30 cellular contexts compared by ENCODE assay signal in the genomic region with DNA sequence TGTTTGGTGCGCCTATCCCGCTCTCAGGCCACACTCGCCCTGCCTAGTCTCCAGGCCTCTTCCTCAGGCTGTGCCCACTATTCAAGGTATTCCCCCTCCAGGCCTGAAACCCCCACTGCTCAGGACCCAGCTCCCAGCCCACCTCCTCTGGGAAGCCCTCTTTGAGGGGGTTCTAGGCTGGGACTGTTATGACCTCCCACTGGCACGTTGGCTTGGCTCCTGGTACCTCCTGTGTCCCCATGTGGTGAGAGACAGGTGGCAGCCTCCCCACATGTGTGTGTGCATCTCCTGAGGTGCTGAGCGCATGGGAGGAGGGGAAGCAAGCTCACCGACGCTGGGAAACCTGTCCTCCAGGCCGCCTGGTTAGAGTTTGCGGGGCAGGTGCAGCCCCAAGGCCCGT.
"Had no signal": no experiment of that assay in that cellular context is flagged by ENCODE, and none has a peak within 500 bp of the region (broad histone marks: within the 10 kb centered on the region; RNA-seq: fewer than 3 reads in every experiment).

No MANE protein-coding gene starts in this region.

- H3K27ac ChIP-seq: lower lobe of right lung, pancreas, prostate gland, sigmoid colon, spleen, suprapubic skin, thoracic aorta, tibial artery, upper lobe of right lung had no signal

- H3K4me1 ChIP-seq: lower lobe of right lung, pancreas, prostate gland, sigmoid colon, tibial artery, upper lobe of right lung had no signal

- H3K4me3 Mint-ChIP-seq: mesothelial cell of epicardium; naive B cell; natural killer cell; nephron progenitor cell; stimulated activated naive B cell treated with anti-CD40 and anti-IgM and Interleukin-4, amounts not matched to agents 10 μg/mL and 1 μg/mL and 100 μg/mL, for 72 hours; stimulated activated naive CD8-positive, alpha-beta T cell treated with anti-CD3 and anti-CD28 coated beads, Interleukin-15, Interleukin-2, amounts not matched to agents 100 ng/mL and 50 ng/mL, for 24 hours had no signal

- H3K27me3 ChIP-seq: pancreas, upper lobe of right lung had no signal

- H3K27ac Mint-ChIP-seq: mesothelial cell of epicardium; natural killer cell; nephron progenitor cell; stimulated activated naive B cell treated with anti-CD40 and anti-IgM and Interleukin-4, amounts not matched to agents 10 μg/mL and 1 μg/mL and 100 μg/mL, for 72 hours; stimulated activated naive CD8-positive, alpha-beta T cell treated with anti-CD3 and anti-CD28 coated beads, Interleukin-15, Interleukin-2, amounts not matched to agents 100 ng/mL and 50 ng/mL, for 24 hours had no signal

- H3K36me3 ChIP-seq: lower lobe of right lung, pancreas, prostate gland, sigmoid colon, spleen, suprapubic skin, thoracic aorta, tibial artery, upper lobe of right lung had no signal

- H3K9me3 ChIP-seq: lower lobe of right lung, pancreas, prostate gland, sigmoid colon, spleen, suprapubic skin, thoracic aorta, tibial artery, upper lobe of right lung had no signal

- H3K36me3 Mint-ChIP-seq: mesothelial cell of epicardium; naive B cell; natural killer cell; stimulated activated naive B cell treated with anti-CD40 and anti-IgM and Interleukin-4, amounts not matched to agents 10 μg/mL and 1 μg/mL and 100 μg/mL, for 72 hours had no signal

- H3K9me3 Mint-ChIP-seq: mesothelial cell of epicardium; naive B cell; natural killer cell; nephron progenitor cell; stimulated activated naive B cell treated with anti-CD40 and anti-IgM and Interleukin-4, amounts not matched to agents 10 μg/mL and 1 μg/mL and 100 μg/mL, for 72 hours; stimulated activated naive CD8-positive, alpha-beta T cell treated with anti-CD3 and anti-CD28 coated beads, Interleukin-15, Interleukin-2, amounts not matched to agents 100 ng/mL and 50 ng/mL, for 24 hours had no signal

- DNase-seq: hippocampal formation; kidney glomerular epithelial cell; left cardiac atrium; lower lobe of right lung; mammary epithelial cell; mesenchymal stem cell; naive B cell; natural killer cell; nephron progenitor cell; nucleus accumbens; pancreas; retina; right cardiac atrium; sigmoid colon; small intestine; spleen; stimulated activated CD4-positive, alpha-beta T cell treated with anti-CD3 and anti-CD28 coated beads, Interleukin-1b, Interleukin-23, amount 100 ng/mL, for 48 hours; stimulated activated CD4-positive, alpha-beta T cell treated with anti-CD3 and anti-CD28 coated beads, Interleukin-2, amount 100 ng/mL, for 48 hours; stimulated activated CD4-positive, alpha-beta T cell treated with anti-CD3 and anti-CD28 coated beads, Interleukin-4, amount 100 ng/mL, for 4 hours; stimulated activated CD8-positive, alpha-beta memory T cell treated with anti-CD3 and anti-CD28 coated beads, Interleukin-4, amount 100 ng/mL, for 48 hours; stimulated activated naive B cell treated with anti-CD40 and anti-IgM and Interleukin-4, amounts not matched to agents 10 μg/mL and 1 μg/mL and 100 μg/mL, for 72 hours; tibial artery; trophoblast cell; upper lobe of right lung had no signal

- H3K4me3 ChIP-seq: lower lobe of right lung, pancreas, prostate gland, sigmoid colon, spleen, suprapubic skin, thoracic aorta, tibial artery, upper lobe of right lung had no signal

- ATAC-seq: left cardiac atrium; left lobe of liver; lower lobe of right lung; natural killer cell; pancreas; right cardiac atrium; stimulated activated naive B cell treated with anti-CD40 and anti-IgM and Interleukin-4, amounts not matched to agents 10 μg/mL and 1 μg/mL and 100 μg/mL, for 72 hours; upper lobe of right lung had no signal

- H3K27me3 Mint-ChIP-seq: stimulated activated naive CD8-positive, alpha-beta T cell treated with anti-CD3 and anti-CD28 coated beads, Interleukin-15, Interleukin-2, amounts not matched to agents 100 ng/mL and 50 ng/mL, for 24 hours had no signal
